ENCODE assay signal across 7 cellular contexts in genomic region chr22:24952837-24953293, GRCh38. TPM values are rescaled to one million over a fixed set of nuclear protein-coding genes. Genes with fewer than 3 reads are reported as not detected.
A peak's percentile ranks its signal among the peaks of the same experiment; 100 is the strongest.
DNase-seq lines count a peak whose midpoint lies in the region; ATAC-seq and TF ChIP-seq lines count a peak whose summit lies in the region.

No MANE protein-coding gene starts in this region.

- no peak for TF ChIP-seq CTCF in hepatocyte (IDR thresholded peaks at IDR 0.05; ENCODE audit: poor library complexity)

- no peak for ATAC-seq in HG03442 (IDR thresholded peaks at IDR 0.05; ENCODE audit: unreplicated experiment)

- DNase-seq in M059J (ENCODE audit: low read depth) (peak; percentile 72), anterior cingulate cortex (lab: John Stamatoyannopoulos, UW) (peak in 39 of 58 donors; percentile 27 to 78 (median 58)), hepatocyte (ENCODE audit: low spot score) (peak; percentile 78), putamen (ENCODE audit: low spot score) (peak; percentile 37)
- DNase-seq in stimulated activated naive CD4-positive, alpha-beta T cell (lab: John Stamatoyannopoulos, UW) = no peak

- peaks cover 12% of the 10 kb centered on the region for H3K4me1 ChIP-seq in hepatocyte (ENCODE audit: insufficient read depth)

- WGBS in hepatocyte (ENCODE audit: low lambda C conversion rate, missing lambda C conversion rate) = 3% methylated on average over 25 of the region's 29 CpGs

- H4K20me1 ChIP-seq in hepatocyte (ENCODE audit: insufficient read depth, poor library complexity, severe bottlenecking) = no peaks in the 10 kb centered on the region

- peak overlapping the region; percentile 99 for H3K4me2 ChIP-seq in hepatocyte

- no peaks in the 10 kb centered on the region for H3K36me3 ChIP-seq in hepatocyte (replicated peaks; ENCODE audit: insufficient read depth, low read depth)

- H3K9me3 ChIP-seq in hepatocyte (ENCODE audit: low read depth) = no peaks in the 10 kb centered on the region

- no peaks in the 10 kb centered on the region for H3K27me3 ChIP-seq in hepatocyte

- H3K4me3 ChIP-seq in GM08714 (ENCODE audit: low read length) (peak overlapping the region; percentile 62), hepatocyte (peak overlapping the region; percentile 89)

- H2AFZ ChIP-seq in hepatocyte = peak overlapping the region; percentile 96

- H3K9me2 ChIP-seq in hepatocyte (replicated peaks; ENCODE audit: insufficient read depth) = no peaks in the 10 kb centered on the region

- H3K27ac ChIP-seq in hepatocyte = peak overlapping the region; percentile 94

- peaks cover 38% of the 10 kb centered on the region for H3K79me2 ChIP-seq in hepatocyte

RNA-seq across cellular contexts. Expression of gene KIAA1671, which starts 0.3 kb away (rescaled TPM):
- total RNA-seq in M059J (2014; rRNA removed; shearing (Covaris generic)) = 3.3 and 4.7 TPM in 2 replicates
- total RNA-seq in hepatocyte = 24.1 and 26.5 TPM in 2 replicates
- 7.0 and 8.1 TPM in 2 replicates for polyA plus RNA-seq in hepatocyte

RNA-seq across cellular contexts. Expression of gene LHFPL7, which starts 6.4 kb away (rescaled TPM):
- not detected in 2 replicates for total RNA-seq in M059J (2014; rRNA removed; shearing (Covaris generic))
- total RNA-seq in hepatocyte = not detected in 2 replicates
- polyA plus RNA-seq in hepatocyte = not detected in 2 replicates

Comparison
In these comparisons a context has a peak if more than half of its experiments do, and no peak if none do; other contexts are left out.
1. DNase-seq: peak in M059J (single experiment), anterior cingulate cortex (39 of 58), hepatocyte (single experiment) and putamen (single experiment); none in stimulated activated naive CD4-positive, alpha-beta T cell (0 of 6).